Comparison of ENCODE assay signal across 24 cellular contexts in genomic region chr6:161268526-161269210, GRCh38.
"Had no signal": no experiment of that assay in that cellular context is flagged by ENCODE, and none has a peak within 500 bp of the region (broad histone marks: within the 10 kb centered on the region; RNA-seq: fewer than 3 reads in every experiment).

No MANE protein-coding gene starts in this region.

- H3K4me2 ChIP-seq: hepatocyte had no signal

- H3K4me3 ChIP-seq: esophagus squamous epithelium, hepatocyte, prostate gland, right lobe of liver, spleen, thoracic aorta, upper lobe of right lung had no signal

- H3K4me1 Mint-ChIP-seq: stimulated activated memory B cell treated with anti-CD40 and anti-IgM and Interleukin-4, amounts not matched to agents 10 μg/mL and 1 μg/mL and 100 μg/mL, for 72 hours had no signal

- H2AFZ ChIP-seq: hepatocyte had no signal

- DNase-seq: activated B cell treated with CpG ODN at 0.5 μM for 24 hours; activated CD4-positive, alpha-beta T cell treated with anti-CD3 and anti-CD28 coated beads for 48 hours; activated CD8-positive, alpha-beta T cell treated with anti-CD3 and anti-CD28 coated beads for 36 hours; activated naive CD4-positive, alpha-beta T cell; activated T-cell treated with anti-CD3 and anti-CD28 coated beads, Interleukin-2, amount 50 U/mL, for 1 hour; aorta; cortex of kidney; effector CD8-positive, alpha-beta T cell; esophagus squamous epithelium; foreskin fibroblast; left cardiac atrium; mesenchymal stem cell; naive thymus-derived CD4-positive, alpha-beta T cell; right lobe of liver; spleen; stimulated activated CD4-positive, alpha-beta T cell treated with anti-CD3 and anti-CD28 coated beads, Interleukin-4, amount 100 ng/mL, for 4 hours; upper lobe of right lung had no signal

- ATAC-seq: activated CD8-positive, alpha-beta T cell treated with anti-CD3 and anti-CD28 coated beads for 36 hours; activated T-helper 17 cell treated with anti-CD3 and anti-CD28 coated beads, Interleukin-2, amount 50 U/mL, for 72 hours; left cardiac atrium; naive thymus-derived CD4-positive, alpha-beta T cell; right lobe of liver; stimulated activated memory B cell treated with anti-CD40 and anti-IgM and Interleukin-4, amounts not matched to agents 10 μg/mL and 1 μg/mL and 100 μg/mL, for 72 hours; upper lobe of right lung had no signal

- H3K36me3 Mint-ChIP-seq: stimulated activated memory B cell treated with anti-CD40 and anti-IgM and Interleukin-4, amounts not matched to agents 10 μg/mL and 1 μg/mL and 100 μg/mL, for 72 hours had no signal

- H3K4me3 Mint-ChIP-seq: activated B cell treated with CpG ODN at 0.5 μM for 24 hours; activated CD8-positive, alpha-beta T cell treated with anti-CD3 and anti-CD28 coated beads for 36 hours; activated T-helper 17 cell treated with anti-CD3 and anti-CD28 coated beads, Interleukin-2, amount 50 U/mL, for 72 hours; central memory CD8-positive, alpha-beta T cell; naive thymus-derived CD4-positive, alpha-beta T cell; stimulated activated memory B cell treated with anti-CD40 and anti-IgM and Interleukin-4, amounts not matched to agents 10 μg/mL and 1 μg/mL and 100 μg/mL, for 72 hours; T-helper 1 cell treated with Interleukin-12 subunit alpha and Interleukin-12 subunit beta and Interleukin-4 antibody, amounts not matched to agents 30 μg/mL and 1 μg/mL, for 36 hours had no signal

- H3K27ac ChIP-seq: esophagus squamous epithelium, hepatocyte, prostate gland, right lobe of liver, spleen, thoracic aorta, upper lobe of right lung had no signal

- H3K27me3 Mint-ChIP-seq: activated B cell treated with CpG ODN at 0.5 μM for 24 hours; activated CD8-positive, alpha-beta T cell treated with anti-CD3 and anti-CD28 coated beads for 36 hours; activated T-helper 17 cell treated with anti-CD3 and anti-CD28 coated beads, Interleukin-2, amount 50 U/mL, for 72 hours; central memory CD8-positive, alpha-beta T cell; naive thymus-derived CD4-positive, alpha-beta T cell; stimulated activated memory B cell treated with anti-CD40 and anti-IgM and Interleukin-4, amounts not matched to agents 10 μg/mL and 1 μg/mL and 100 μg/mL, for 72 hours had no signal

- H3K9me3 Mint-ChIP-seq: activated B cell treated with CpG ODN at 0.5 μM for 24 hours; activated CD8-positive, alpha-beta T cell treated with anti-CD3 and anti-CD28 coated beads for 36 hours; activated T-helper 17 cell treated with anti-CD3 and anti-CD28 coated beads, Interleukin-2, amount 50 U/mL, for 72 hours; central memory CD8-positive, alpha-beta T cell; T-helper 1 cell treated with Interleukin-12 subunit alpha and Interleukin-12 subunit beta and Interleukin-4 antibody, amounts not matched to agents 30 μg/mL and 1 μg/mL, for 36 hours had no signal

- H3K9me3 ChIP-seq: esophagus squamous epithelium, prostate gland, right lobe of liver, spleen, thoracic aorta, upper lobe of right lung had no signal

- H3K27ac Mint-ChIP-seq: activated B cell treated with CpG ODN at 0.5 μM for 24 hours; activated CD8-positive, alpha-beta T cell treated with anti-CD3 and anti-CD28 coated beads for 36 hours; stimulated activated memory B cell treated with anti-CD40 and anti-IgM and Interleukin-4, amounts not matched to agents 10 μg/mL and 1 μg/mL and 100 μg/mL, for 72 hours; T-helper 1 cell treated with Interleukin-12 subunit alpha and Interleukin-12 subunit beta and Interleukin-4 antibody, amounts not matched to agents 30 μg/mL and 1 μg/mL, for 36 hours had no signal

- H3K36me3 ChIP-seq: esophagus squamous epithelium, prostate gland, right lobe of liver, thoracic aorta, upper lobe of right lung had no signal

- H3K4me1 ChIP-seq: prostate gland, right lobe of liver had no signal

- H3K27me3 ChIP-seq: esophagus squamous epithelium, hepatocyte, right lobe of liver, spleen, upper lobe of right lung had no signal
